In genomic region chr2:119679526-119679837, GRCh38 we compare ENCODE assay signal across 8 cellular contexts. TPM values are rescaled to one million over a fixed set of nuclear protein-coding genes. Genes with fewer than 3 reads are reported as not detected.
A peak's percentile ranks its signal among the peaks of the same experiment; 100 is the strongest.
DNase-seq lines count a peak whose midpoint lies in the region; ATAC-seq and TF ChIP-seq lines count a peak whose summit lies in the region.

No MANE protein-coding gene starts in this region.

- H3K27ac ChIP-seq in SK-N-SH (ENCODE audit: low read depth in 2 of 2, low read length in 1 of 2) (peak overlapping the region in 1 of 2 experiments; percentile 74; a peak in 2 of 4 replicates), stomach smooth muscle (ENCODE audit: low read length) (no peak overlapping the region)

- H3K27ac Mint-ChIP-seq in activated CD4-positive, alpha-beta memory T cell treated with anti-CD3 and anti-CD28 coated beads, Interleukin-2, amount 10 ng/mL, durations not matched to agents 7 days and 5 days = peak overlapping the region; percentile 77

- under 1% methylated on average over 9 of the region's 9 CpGs for WGBS in SK-N-SH (ENCODE audit: low lambda C conversion rate)

- peak overlapping the region; percentile 92 to 96 for H3K4me3 ChIP-seq in SK-N-SH (ENCODE audit: low read depth in 2 of 2, low read length in 1 of 2)
- peak overlapping the region; percentile 79 for H3K4me3 ChIP-seq in iPS-18c (ENCODE audit: insufficient read depth, low read depth, low read length)
- H3K4me3 ChIP-seq in stomach smooth muscle (ENCODE audit: low read length in 2 of 2) = peak overlapping the region; percentile 87 to 90

- ATAC-seq in SK-N-SH treated with all-trans-retinoic acid at 6 μM for 48 hours = no peak
- ATAC-seq in GM21825 (IDR thresholded peaks at IDR 0.05; ENCODE audit: unreplicated experiment) = no peak
- ATAC-seq in HG02938 (IDR thresholded peaks at IDR 0.05; ENCODE audit: unreplicated experiment) = no peak
- no peak for ATAC-seq in HG03469 (IDR thresholded peaks at IDR 0.05; ENCODE audit: unreplicated experiment)

- no peaks in the 10 kb centered on the region for H3K9me2 ChIP-seq in SK-N-SH

- no peaks in the 10 kb centered on the region for H3K9me3 Mint-ChIP-seq in activated CD4-positive, alpha-beta memory T cell treated with anti-CD3 and anti-CD28 coated beads, Interleukin-2, amount 10 ng/mL, durations not matched to agents 7 days and 5 days

- peaks cover 4% of the 10 kb centered on the region for H3K36me3 Mint-ChIP-seq in activated CD4-positive, alpha-beta memory T cell treated with anti-CD3 and anti-CD28 coated beads, Interleukin-2, amount 10 ng/mL, durations not matched to agents 7 days and 5 days (ENCODE audit: low read depth)

- peaks cover 24% of the 10 kb centered on the region for H3K4me1 Mint-ChIP-seq in activated CD4-positive, alpha-beta memory T cell treated with anti-CD3 and anti-CD28 coated beads, Interleukin-2, amount 10 ng/mL, durations not matched to agents 7 days and 5 days

- H3K27me3 ChIP-seq in SK-N-SH (ENCODE audit: insufficient read depth) = no peaks in the 10 kb centered on the region; the same call in 1 of the 2 replicates
- H3K27me3 ChIP-seq in stomach smooth muscle (ENCODE audit: control insufficient read depth in 1 of 2, insufficient read depth in 2 of 2, low read length in 2 of 2) = no peaks in the 10 kb centered on the region

- no peak for TF ChIP-seq EP300 in SK-N-SH (IDR thresholded peaks at IDR 0.05; ENCODE audit: borderline replicate concordance in 1 of 2, low read depth in 1 of 2, low read length in 1 of 2)

- no peak for DNase-seq in SK-N-SH
- DNase-seq in activated CD4-positive, alpha-beta memory T cell treated with anti-CD3 and anti-CD28 coated beads, Interleukin-2, amount 10 ng/mL, durations not matched to agents 7 days and 5 days = no peak

- H3F3A ChIP-seq in SK-N-SH (replicated peaks; ENCODE audit: insufficient read depth) = peaks cover 6% of the 10 kb centered on the region

- H4K20me1 ChIP-seq in SK-N-SH (ENCODE audit: insufficient read depth) = 0 out of 2 replicates have a peak, but pooled peaks cover 6% of the 10 kb centered on the region

- no peak for TF ChIP-seq RAD21 in SK-N-SH (IDR thresholded peaks at IDR 0.05; ENCODE audit: low read length)

- CTCF ChIA-PET in SK-N-SH (lab: Yijun Ruan, JAX) = no interaction called here
- CTCF ChIA-PET in activated CD4-positive, alpha-beta memory T cell treated with anti-CD3 and anti-CD28 coated beads, Interleukin-2, amount 10 ng/mL, durations not matched to agents 7 days and 5 days (lab: Charles Lee) = interaction anchor here (0.9 to 1.9 kb wide), 6 partner anchors 15 to 633 kb away, joined by 4 to 15 read pairs (median 5); no protein-coding TSS in a partner anchor

- H3K4me2 ChIP-seq in SK-N-SH = peak overlapping the region; percentile 88

- H3K27me3 Mint-ChIP-seq in activated CD4-positive, alpha-beta memory T cell treated with anti-CD3 and anti-CD28 coated beads, Interleukin-2, amount 10 ng/mL, durations not matched to agents 7 days and 5 days = peaks cover 8% of the 10 kb centered on the region

- H2AFZ ChIP-seq in SK-N-SH (ENCODE audit: low read depth) = peak overlapping the region; percentile 93

- peak overlapping the region; percentile 81 for H3K9ac ChIP-seq in SK-N-SH
- peak overlapping the region; percentile 76 to 89 for H3K9ac ChIP-seq in stomach smooth muscle (ENCODE audit: low read length in 2 of 2)

- H3K4me3 Mint-ChIP-seq in activated CD4-positive, alpha-beta memory T cell treated with anti-CD3 and anti-CD28 coated beads, Interleukin-2, amount 10 ng/mL, durations not matched to agents 7 days and 5 days = peak overlapping the region; percentile 81

- POLR2A ChIA-PET in SK-N-SH (lab: Yijun Ruan, JAX) = interaction anchor here (0.6 kb wide), 2 partner anchors 15 to 134 kb away, joined by 3 read pairs; no protein-coding TSS in a partner anchor
- POLR2A ChIA-PET in activated CD4-positive, alpha-beta memory T cell treated with anti-CD3 and anti-CD28 coated beads, Interleukin-2, amount 10 ng/mL, durations not matched to agents 7 days and 5 days (lab: Charles Lee) = interaction anchor here (1.0 to 1.9 kb wide), 7 partner anchors 15 to 553 kb away, joined by 3 to 16 read pairs (median 5); partner anchors contain the start of gene PTPN4

- H3K4me1 ChIP-seq in SK-N-SH (ENCODE audit: control insufficient read depth in 1 of 2, insufficient read depth in 2 of 2, low read depth in 1 of 2, low read length in 1 of 2) (peaks cover 10 to 33% of the 10 kb centered on the region in 2 experiments; a peak in 3 of 4 replicates), stomach smooth muscle (ENCODE audit: control insufficient read depth, insufficient read depth, low read length) (peaks cover 36% of the 10 kb centered on the region)

- no peak for TF ChIP-seq CTCF in SK-N-SH (IDR thresholded peaks at IDR 0.05)

- H3K9me3 ChIP-seq in SK-N-SH (no peaks in the 10 kb centered on the region), iPS-18c (ENCODE audit: control insufficient read depth, insufficient read depth, low read length) (no peaks in the 10 kb centered on the region), stomach smooth muscle (ENCODE audit: control insufficient read depth in 2 of 2, low read length in 2 of 2) (no peaks in the 10 kb centered on the region)

- peaks cover 19% of the 10 kb centered on the region for H3K79me2 ChIP-seq in SK-N-SH (ENCODE audit: insufficient read depth)

- H3K36me3 ChIP-seq in SK-N-SH (replicated peaks in 1 of 2; ENCODE audit: control insufficient read depth in 1 of 2, insufficient read depth in 2 of 2, low read length in 1 of 2) = peaks cover 5 to 12% of the 10 kb centered on the region in 2 experiments
- peaks cover 3 to 5% of the 10 kb centered on the region in 2 donors for H3K36me3 ChIP-seq in stomach smooth muscle (ENCODE audit: control insufficient read depth in 2 of 2, insufficient read depth in 2 of 2, low read length in 2 of 2)

TF ChIP-seq in SK-N-SH, 30 proteins besides CTCF, POLR2A, EP300 and RAD21:
- no peak for TF ChIP-seq RFX5 (IDR thresholded peaks at IDR 0.05; ENCODE audit: low read length)

TF ChIP-seq in SK-N-SH treated with all-trans-retinoic acid at 6 μM for 48 hours, 23 proteins besides CTCF, POLR2A, EP300 and RAD21 (continues in another document):
- TF ChIP-seq BACH2 (CRISPR knock-in tag; IDR thresholded peaks at IDR 0.05; ENCODE audit: borderline replicate concordance) (no peak), TOX (CRISPR knock-in tag; IDR thresholded peaks at IDR 0.05; ENCODE audit: borderline replicate concordance) (no peak), RARB (CRISPR knock-in tag; IDR thresholded peaks at IDR 0.05) (no peak), PPARA (CRISPR knock-in tag; IDR thresholded peaks at IDR 0.05; ENCODE audit: borderline replicate concordance) (no peak), ESRRG (CRISPR knock-in tag; IDR thresholded peaks at IDR 0.05) (no peak), POU6F1 (CRISPR knock-in tag; IDR thresholded peaks at IDR 0.05; ENCODE audit: borderline replicate concordance, low read depth) (no peak), ZNF565 (CRISPR knock-in tag; conservative IDR thresholded peaks at IDR 0.05; ENCODE audit: low read depth) (no peak), ZNF70 (CRISPR knock-in tag; IDR thresholded peaks at IDR 0.05) (no peak)
- TF ChIP-seq, protein P1, sequence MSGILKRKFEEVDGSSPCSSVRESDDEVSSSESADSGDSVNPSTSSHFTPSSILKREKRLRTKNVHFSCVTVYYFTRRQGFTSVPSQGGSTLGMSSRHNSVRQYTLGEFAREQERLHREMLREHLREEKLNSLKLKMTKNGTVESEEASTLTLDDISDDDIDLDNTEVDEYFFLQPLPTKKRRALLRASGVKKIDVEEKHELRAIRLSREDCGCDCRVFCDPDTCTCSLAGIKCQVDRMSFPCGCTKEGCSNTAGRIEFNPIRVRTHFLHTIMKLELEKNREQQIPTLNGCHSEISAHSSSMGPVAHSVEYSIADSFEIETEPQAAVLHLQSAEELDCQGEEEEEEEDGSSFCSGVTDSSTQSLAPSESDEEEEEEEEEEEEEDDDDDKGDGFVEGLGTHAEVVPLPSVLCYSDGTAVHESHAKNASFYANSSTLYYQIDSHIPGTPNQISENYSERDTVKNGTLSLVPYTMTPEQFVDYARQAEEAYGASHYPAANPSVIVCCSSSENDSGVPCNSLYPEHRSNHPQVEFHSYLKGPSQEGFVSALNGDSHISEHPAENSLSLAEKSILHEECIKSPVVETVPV (CRISPR knock-in tag; IDR thresholded peaks at IDR 0.05) = no peak

RNA-seq across cellular contexts. Expression of gene TMEM177, which starts 0.5 kb away (rescaled TPM):
- polyA plus RNA-seq in SK-N-SH (2012; rRNA removed) = 16.7 and 17.2 TPM in 2 replicates
- polyA plus RNA-seq in SK-N-SH (2012; cell fraction: cytosol; rRNA removed) = 9.0 and 13.1 TPM in 2 replicates
- 12.7 and 14.9 TPM in 2 replicates for polyA plus RNA-seq in SK-N-SH (2012; cell fraction: nucleus; rRNA removed)
- 1 to 10 TPM; 8.3 to 8.5 TPM for total RNA-seq in activated CD4-positive, alpha-beta memory T cell treated with anti-CD3 and anti-CD28 coated beads, Interleukin-2, amount 10 ng/mL, durations not matched to agents 7 days and 5 days
